In genomic region chr9:74083681-74084433, GRCh38 we compare ENCODE assay signal across 27 cellular contexts.
DNase-seq lines count a peak whose midpoint lies in the region; ATAC-seq and TF ChIP-seq lines count a peak whose summit lies in the region.
"Had no signal": no experiment of that assay in that cellular context is flagged by ENCODE, and none has a peak within 500 bp of the region (broad histone marks: within the 10 kb centered on the region; RNA-seq: fewer than 3 reads in every experiment).

No MANE protein-coding gene starts in this region.

- H2AK5ac ChIP-seq in H9 (ENCODE audit: insufficient read length, low read length): no peak overlapping the region

- H4K5ac ChIP-seq in H9 (ENCODE audit: insufficient read length, low read depth, low read length): no peak overlapping the region

- no peak overlapping the region for H2BK20ac ChIP-seq in H9 (ENCODE audit: low read depth, low read length, poor library complexity, severe bottlenecking)

- no peak for ATAC-seq in GM21737 (IDR thresholded peaks at IDR 0.05; ENCODE audit: unreplicated experiment)
- ATAC-seq: A549; CD8-positive, alpha-beta T cell; HepG2; PC-3; Right ventricle myocardium inferior; SK-N-SH treated with all-trans-retinoic acid at 6 μM for 48 hours had no signal

- peak overlapping the region; percentile 53 to 74 (median 70) for H3K27ac Mint-ChIP-seq in H9
- H3K27ac Mint-ChIP-seq in neural progenitor cell: no peak overlapping the region
- H3K27ac Mint-ChIP-seq: CD8-positive, alpha-beta T cell; HFFc6 had no signal

- H3K14ac ChIP-seq in H9 (ENCODE audit: insufficient read depth, low read length): no peak overlapping the region

- no peak overlapping the region for H3K18ac ChIP-seq in H9 (ENCODE audit: insufficient read length, low read depth, low read length)

- no peak overlapping the region for H2BK12ac ChIP-seq in H9 (ENCODE audit: insufficient read length, low read depth, low read length)

- H4K8ac ChIP-seq in H9 (replicated peaks; ENCODE audit: insufficient read length, low read depth, low read length): no peak overlapping the region

- no peak overlapping the region for H2AFZ ChIP-seq in H9 (ENCODE audit: low read length)
- no peak overlapping the region for H2AFZ ChIP-seq in neural progenitor cell (replicated peaks)

- H3K27me3 ChIP-seq in H9 (ENCODE audit: insufficient read depth, low read length): no peaks in the 10 kb centered on the region
- H3K27me3 ChIP-seq in iPS-15b (ENCODE audit: control insufficient read depth, insufficient read depth, low read length): no peaks in the 10 kb centered on the region
- peaks cover 18% of the 10 kb centered on the region for H3K27me3 ChIP-seq in neural progenitor cell
- H3K27me3 ChIP-seq: SJCRH30 had no signal

- H2BK120ac ChIP-seq in H9 (ENCODE audit: low read depth, low read length, poor library complexity, severe bottlenecking): no peak overlapping the region

- no peak overlapping the region for H3K56ac ChIP-seq in H9 (ENCODE audit: insufficient read length, low read depth, low read length)

- H3T11ph ChIP-seq in H9 (ENCODE audit: low read length): no peak overlapping the region

- H3K36me3 ChIP-seq in iPS-15b (ENCODE audit: control insufficient read depth, insufficient read depth, low read length): peaks cover 4% of the 10 kb centered on the region
- no peaks in the 10 kb centered on the region for H3K36me3 ChIP-seq in neural progenitor cell
- H3K36me3 ChIP-seq: HAP-1, SJCRH30 had no signal

- H3F3A ChIP-seq in neural progenitor cell (ENCODE audit: low read depth): peaks cover 24% of the 10 kb centered on the region

- H3K9ac ChIP-seq in H9 (ENCODE audit: extremely low read depth, insufficient read length, low read length) (no peak overlapping the region), iPS-15b (ENCODE audit: low read depth, low read length) (no peak overlapping the region), neural progenitor cell (no peak overlapping the region)

- H3K23me2 ChIP-seq in H9 (ENCODE audit: insufficient read length, low read depth, low read length, poor library complexity, severe bottlenecking): no peaks in the 10 kb centered on the region

- no peaks in the 10 kb centered on the region for H3K79me1 ChIP-seq in H9 (ENCODE audit: insufficient read depth, low read depth, low read length, poor library complexity, severe bottlenecking)

- peaks cover 9% of the 10 kb centered on the region; the same call in 1 of the 2 replicates for H3K27me3 Mint-ChIP-seq in H9 (ENCODE audit: low read depth)
- H3K27me3 Mint-ChIP-seq in neural progenitor cell (ENCODE audit: insufficient read depth, low read depth): no peaks in the 10 kb centered on the region

- H3K27ac ChIP-seq in H9 (ENCODE audit: insufficient read length, low read depth, low read length) (peak overlapping the region; percentile 41), neural progenitor cell (peak overlapping the region; percentile 6)
- H3K27ac ChIP-seq: A549, C4-2B, SJCRH30 had no signal

- peaks cover 37 to 44% (median 41%) of the 10 kb centered on the region in 3 experiments for H3K36me3 Mint-ChIP-seq in H9 (ENCODE audit: insufficient read depth in 1 of 3, low read depth in 3 of 3)
- no peaks in the 10 kb centered on the region for H3K36me3 Mint-ChIP-seq in neural progenitor cell
- H3K36me3 Mint-ChIP-seq: CD8-positive, alpha-beta T cell had no signal

- H3K79me2 ChIP-seq in H9 (ENCODE audit: insufficient read depth, low read length) (peaks cover 6% of the 10 kb centered on the region; the same call in 1 of the 2 replicates), neural progenitor cell (ENCODE audit: low read depth) (no peaks in the 10 kb centered on the region)

- H3K9me3 ChIP-seq in H9 (ENCODE audit: control insufficient read depth, low read depth, low read length) (no peaks in the 10 kb centered on the region), iPS-15b (ENCODE audit: control insufficient read depth, insufficient read depth, low read length) (peaks cover 5% of the 10 kb centered on the region), neural progenitor cell (ENCODE audit: low read depth) (no peaks in the 10 kb centered on the region)
- H3K9me3 ChIP-seq: A549, HAP-1, SJCRH30 had no signal

- H3K4me1 Mint-ChIP-seq in H9 (peaks cover 36 to 59% of the 10 kb centered on the region in 2 experiments), neural progenitor cell (peaks cover 8% of the 10 kb centered on the region)

- no peak overlapping the region for H2BK5ac ChIP-seq in H9 (ENCODE audit: insufficient read length, low read length)

- WGBS in H9 (ENCODE audit: extremely low coverage, insufficient read length, low lambda C conversion rate): no CpG with 5 or more reads among the region's 2 CpGs

- H3K23ac ChIP-seq in H9 (ENCODE audit: insufficient read length, low read depth, low read length): no peak overlapping the region

- H3K4me2 ChIP-seq in H9 (ENCODE audit: insufficient read depth, insufficient read length, low read length) (peak overlapping the region; percentile 53), neural progenitor cell (peak overlapping the region; percentile 52)
- H3K4me2 ChIP-seq: A549 had no signal

- H4K20me1 ChIP-seq in H9 (ENCODE audit: control insufficient read depth, insufficient read depth, insufficient read length) (no peaks in the 10 kb centered on the region), neural progenitor cell (ENCODE audit: low read depth) (no peaks in the 10 kb centered on the region)

- H3K4me3 ChIP-seq in iPS-15b (ENCODE audit: low read depth, low read length) (peak overlapping the region; percentile 5), neural progenitor cell (no peak overlapping the region)
- H3K4me3 ChIP-seq: A549, HAP-1, SJCRH30 had no signal

- H3K9me3 Mint-ChIP-seq in H9 (peaks cover 7 to 38% of the 10 kb centered on the region in 2 experiments), neural progenitor cell (peaks cover 9% of the 10 kb centered on the region)

- no peak overlapping the region for H2BK15ac ChIP-seq in H9 (ENCODE audit: low read depth, low read length)

- H3K4me3 Mint-ChIP-seq in H9 (peak overlapping the region in 1 of 2 experiments; percentile 58; a peak in 3 of 5 replicates), neural progenitor cell (no peak overlapping the region)
- H3K4me3 Mint-ChIP-seq: CD8-positive, alpha-beta T cell; HFFc6 had no signal

- TF ChIP-seq CTCF in H9 (conservative IDR thresholded peaks at IDR 0.05) (no peak), neural progenitor cell (IDR thresholded peaks at IDR 0.05) (no peak)

- DNase-seq in H9: no peak
- DNase-seq in astrocyte of the hippocampus (ENCODE audit: low read depth, low spot score): peak; percentile 29
- DNase-seq in neural progenitor cell (ENCODE audit: low spot score): peak; percentile 33
- no peak for DNase-seq in DMS79 (lab: John Stamatoyannopoulos, UW)
- DNase-seq in NCI-H2227 (lab: John Stamatoyannopoulos, UW; ENCODE audit: unreplicated experiment): no peak
- DNase-seq: AML-193; CD8-positive, alpha-beta T cell; DMS 273 treated with DMSO at 0.1 percent for 48 hours; DMS79 treated with DMSO at 0.1 percent for 48 hours; HFFc6; Karpas-422; NCI-H1092 treated with DMSO at 0.1 percent for 48 hours; NCI-H1436; NCI-H187 treated with DMSO at 0.1 percent for 48 hours; NCI-H2171 treated with DMSO at 0.1 percent for 48 hours; NCI-H524 treated with DMSO at 0.1 percent for 48 hours; NCI-H774; PC-3; SJCRH30 had no signal

- no peak overlapping the region for H4K91ac ChIP-seq in H9 (ENCODE audit: insufficient read length, low read depth, low read length)

- no peak overlapping the region for H3K4ac ChIP-seq in H9 (ENCODE audit: low read depth, low read length)

- H3K4me1 ChIP-seq in H9 (ENCODE audit: insufficient read depth, low read length): peaks cover 4% of the 10 kb centered on the region; the same call in 1 of the 2 replicates
- H3K4me1 ChIP-seq in iPS-15b (ENCODE audit: control insufficient read depth, insufficient read depth, low read length): peaks cover 19% of the 10 kb centered on the region
- H3K4me1 ChIP-seq in neural progenitor cell: peaks cover 17% of the 10 kb centered on the region
- H3K4me1 ChIP-seq: A549, HAP-1, SJCRH30 had no signal

Comparison
In these comparisons a context has a peak if more than half of its experiments do, and no peak if none do; other contexts are left out.
1. DNase-seq: peak in astrocyte of the hippocampus (single experiment) and neural progenitor cell (single experiment); none in H9 (single experiment), DMS79 (single experiment) and NCI-H2227 (single experiment).